1 cellular context compared by ENCODE assay signal in the genomic region with DNA sequence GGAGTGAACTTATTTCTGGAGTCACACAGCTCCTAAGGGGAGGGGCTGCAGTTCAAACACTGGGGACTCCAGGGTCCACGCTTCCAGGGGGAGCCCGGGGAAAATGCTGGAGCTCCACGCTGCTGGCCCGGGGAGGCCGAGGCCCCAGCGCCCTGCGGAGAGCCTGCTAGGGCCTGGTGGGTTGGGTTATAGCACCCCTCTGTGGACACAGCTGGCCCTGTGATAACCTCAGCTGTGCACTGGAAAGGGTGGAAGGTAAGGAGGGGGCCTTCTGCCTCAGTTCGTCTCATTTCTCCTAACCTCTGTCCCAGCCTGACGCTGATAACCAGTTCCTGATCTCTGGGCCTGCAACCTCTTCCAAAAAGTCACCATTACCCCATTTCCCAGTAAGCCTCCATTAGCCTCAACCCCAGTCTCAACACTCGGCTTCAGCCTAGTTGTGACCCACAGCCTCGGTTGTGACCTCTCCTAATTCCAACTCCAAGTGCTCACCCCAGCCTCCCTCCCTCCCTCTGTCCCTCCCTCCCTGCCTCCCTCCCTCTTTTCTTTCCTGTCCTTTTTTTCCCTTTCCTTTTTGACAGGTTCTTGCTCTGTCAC.
A peak's percentile ranks its signal among the peaks of the same experiment; 100 is the strongest.
TF ChIP-seq lines count a peak whose summit lies in the region.

No MANE protein-coding gene starts in this region.

TF ChIP-seq in HEK293, 187 proteins besides CTCF, POLR2A, EP300 and RAD21 (continued from another document and continues in another):
- TF ChIP-seq, protein P1, sequence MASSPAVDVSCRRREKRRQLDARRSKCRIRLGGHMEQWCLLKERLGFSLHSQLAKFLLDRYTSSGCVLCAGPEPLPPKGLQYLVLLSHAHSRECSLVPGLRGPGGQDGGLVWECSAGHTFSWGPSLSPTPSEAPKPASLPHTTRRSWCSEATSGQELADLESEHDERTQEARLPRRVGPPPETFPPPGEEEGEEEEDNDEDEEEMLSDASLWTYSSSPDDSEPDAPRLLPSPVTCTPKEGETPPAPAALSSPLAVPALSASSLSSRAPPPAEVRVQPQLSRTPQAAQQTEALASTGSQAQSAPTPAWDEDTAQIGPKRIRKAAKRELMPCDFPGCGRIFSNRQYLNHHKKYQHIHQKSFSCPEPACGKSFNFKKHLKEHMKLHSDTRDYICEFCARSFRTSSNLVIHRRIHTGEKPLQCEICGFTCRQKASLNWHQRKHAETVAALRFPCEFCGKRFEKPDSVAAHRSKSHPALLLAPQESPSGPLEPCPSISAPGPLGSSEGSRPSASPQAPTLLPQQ (tag by site-specific recombination; IDR thresholded peaks at IDR 0.05): 0 out of 2 replicates have a peak, but pooled peaks have one; percentile 15
- no peak for TF ChIP-seq HOXC10 (CRISPR knock-in tag; IDR thresholded peaks at IDR 0.05)
- TF ChIP-seq ZNF391 (tag by site-specific recombination; IDR thresholded peaks at IDR 0.05; ENCODE audit: borderline replicate concordance, low read depth): 0 out of 2 replicates have a peak, but pooled peaks have one; percentile 18
- no peak for TF ChIP-seq ZNF341 (tag by site-specific recombination; IDR thresholded peaks at IDR 0.05; ENCODE audit: low read depth)
- TF ChIP-seq ZNF426 (tag by site-specific recombination; IDR thresholded peaks at IDR 0.05): no peak
- TF ChIP-seq, protein P2, sequence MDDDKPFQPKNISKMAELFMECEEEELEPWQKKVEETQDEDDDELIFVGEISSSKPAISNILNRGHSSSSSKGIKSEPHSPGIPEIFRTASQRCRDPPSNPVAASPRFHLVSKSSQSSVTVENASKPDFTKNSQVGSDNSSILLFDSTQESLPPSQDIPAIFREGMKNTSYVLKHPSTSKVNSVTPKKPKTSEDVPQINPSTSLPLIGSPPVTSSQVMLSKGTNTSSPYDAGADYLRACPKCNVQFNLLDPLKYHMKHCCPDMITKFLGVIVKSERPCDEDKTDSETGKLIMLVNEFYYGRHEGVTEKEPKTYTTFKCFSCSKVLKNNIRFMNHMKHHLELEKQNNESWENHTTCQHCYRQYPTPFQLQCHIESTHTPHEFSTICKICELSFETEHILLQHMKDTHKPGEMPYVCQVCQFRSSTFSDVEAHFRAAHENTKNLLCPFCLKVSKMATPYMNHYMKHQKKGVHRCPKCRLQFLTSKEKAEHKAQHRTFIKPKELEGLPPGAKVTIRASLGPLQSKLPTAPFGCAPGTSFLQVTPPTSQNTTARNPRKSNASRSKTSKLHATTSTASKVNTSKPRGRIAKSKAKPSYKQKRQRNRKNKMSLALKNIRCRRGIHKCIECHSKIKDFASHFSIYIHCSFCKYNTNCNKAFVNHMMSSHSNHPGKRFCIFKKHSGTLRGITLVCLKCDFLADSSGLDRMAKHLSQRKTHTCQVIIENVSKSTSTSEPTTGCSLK (tag by site-specific recombination; IDR thresholded peaks at IDR 0.05): no peak
- TF ChIP-seq ZNF791 (tag by site-specific recombination; IDR thresholded peaks at IDR 0.05): no peak
- no peak for TF ChIP-seq ZNF239 (tag by site-specific recombination; IDR thresholded peaks at IDR 0.05)
- no peak for TF ChIP-seq KLF9 (tag by site-specific recombination; IDR thresholded peaks at IDR 0.05; ENCODE audit: low read depth)
- no peak for TF ChIP-seq ZNF658 (tag by site-specific recombination; IDR thresholded peaks at IDR 0.05)
- no peak for TF ChIP-seq ZNF514 (tag by site-specific recombination; IDR thresholded peaks at IDR 0.05)
- peak; percentile 92 for TF ChIP-seq ZIC2 (tag by site-specific recombination; IDR thresholded peaks at IDR 0.05)
- TF ChIP-seq, protein P3, sequence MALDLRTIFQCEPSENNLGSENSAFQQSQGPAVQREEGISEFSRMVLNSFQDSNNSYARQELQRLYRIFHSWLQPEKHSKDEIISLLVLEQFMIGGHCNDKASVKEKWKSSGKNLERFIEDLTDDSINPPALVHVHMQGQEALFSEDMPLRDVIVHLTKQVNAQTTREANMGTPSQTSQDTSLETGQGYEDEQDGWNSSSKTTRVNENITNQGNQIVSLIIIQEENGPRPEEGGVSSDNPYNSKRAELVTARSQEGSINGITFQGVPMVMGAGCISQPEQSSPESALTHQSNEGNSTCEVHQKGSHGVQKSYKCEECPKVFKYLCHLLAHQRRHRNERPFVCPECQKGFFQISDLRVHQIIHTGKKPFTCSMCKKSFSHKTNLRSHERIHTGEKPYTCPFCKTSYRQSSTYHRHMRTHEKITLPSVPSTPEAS (tag by site-specific recombination; IDR thresholded peaks at IDR 0.05): no peak
- TF ChIP-seq, protein P4, sequence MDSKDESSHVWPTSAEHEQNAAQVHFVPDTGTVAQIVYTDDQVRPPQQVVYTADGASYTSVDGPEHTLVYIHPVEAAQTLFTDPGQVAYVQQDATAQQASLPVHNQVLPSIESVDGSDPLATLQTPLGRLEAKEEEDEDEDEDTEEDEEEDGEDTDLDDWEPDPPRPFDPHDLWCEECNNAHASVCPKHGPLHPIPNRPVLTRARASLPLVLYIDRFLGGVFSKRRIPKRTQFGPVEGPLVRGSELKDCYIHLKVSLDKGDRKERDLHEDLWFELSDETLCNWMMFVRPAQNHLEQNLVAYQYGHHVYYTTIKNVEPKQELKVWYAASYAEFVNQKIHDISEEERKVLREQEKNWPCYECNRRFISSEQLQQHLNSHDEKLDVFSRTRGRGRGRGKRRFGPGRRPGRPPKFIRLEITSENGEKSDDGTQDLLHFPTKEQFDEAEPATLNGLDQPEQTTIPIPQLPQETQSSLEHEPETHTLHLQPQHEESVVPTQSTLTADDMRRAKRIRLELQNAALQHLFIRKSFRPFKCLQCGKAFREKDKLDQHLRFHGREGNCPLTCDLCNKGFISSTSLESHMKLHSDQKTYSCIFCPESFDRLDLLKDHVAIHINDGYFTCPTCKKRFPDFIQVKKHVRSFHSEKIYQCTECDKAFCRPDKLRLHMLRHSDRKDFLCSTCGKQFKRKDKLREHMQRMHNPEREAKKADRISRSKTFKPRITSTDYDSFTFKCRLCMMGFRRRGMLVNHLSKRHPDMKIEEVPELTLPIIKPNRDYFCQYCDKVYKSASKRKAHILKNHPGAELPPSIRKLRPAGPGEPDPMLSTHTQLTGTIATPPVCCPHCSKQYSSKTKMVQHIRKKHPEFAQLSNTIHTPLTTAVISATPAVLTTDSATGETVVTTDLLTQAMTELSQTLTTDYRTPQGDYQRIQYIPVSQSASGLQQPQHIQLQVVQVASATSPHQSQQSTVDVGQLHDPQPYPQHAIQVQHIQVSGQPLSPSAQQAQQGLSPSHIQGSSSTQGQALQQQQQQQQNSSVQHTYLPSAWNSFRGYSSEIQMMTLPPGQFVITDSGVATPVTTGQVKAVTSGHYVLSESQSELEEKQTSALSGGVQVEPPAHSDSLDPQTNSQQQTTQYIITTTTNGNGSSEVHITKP (tag by site-specific recombination; IDR thresholded peaks at IDR 0.05): no peak
- TF ChIP-seq, protein P5, sequence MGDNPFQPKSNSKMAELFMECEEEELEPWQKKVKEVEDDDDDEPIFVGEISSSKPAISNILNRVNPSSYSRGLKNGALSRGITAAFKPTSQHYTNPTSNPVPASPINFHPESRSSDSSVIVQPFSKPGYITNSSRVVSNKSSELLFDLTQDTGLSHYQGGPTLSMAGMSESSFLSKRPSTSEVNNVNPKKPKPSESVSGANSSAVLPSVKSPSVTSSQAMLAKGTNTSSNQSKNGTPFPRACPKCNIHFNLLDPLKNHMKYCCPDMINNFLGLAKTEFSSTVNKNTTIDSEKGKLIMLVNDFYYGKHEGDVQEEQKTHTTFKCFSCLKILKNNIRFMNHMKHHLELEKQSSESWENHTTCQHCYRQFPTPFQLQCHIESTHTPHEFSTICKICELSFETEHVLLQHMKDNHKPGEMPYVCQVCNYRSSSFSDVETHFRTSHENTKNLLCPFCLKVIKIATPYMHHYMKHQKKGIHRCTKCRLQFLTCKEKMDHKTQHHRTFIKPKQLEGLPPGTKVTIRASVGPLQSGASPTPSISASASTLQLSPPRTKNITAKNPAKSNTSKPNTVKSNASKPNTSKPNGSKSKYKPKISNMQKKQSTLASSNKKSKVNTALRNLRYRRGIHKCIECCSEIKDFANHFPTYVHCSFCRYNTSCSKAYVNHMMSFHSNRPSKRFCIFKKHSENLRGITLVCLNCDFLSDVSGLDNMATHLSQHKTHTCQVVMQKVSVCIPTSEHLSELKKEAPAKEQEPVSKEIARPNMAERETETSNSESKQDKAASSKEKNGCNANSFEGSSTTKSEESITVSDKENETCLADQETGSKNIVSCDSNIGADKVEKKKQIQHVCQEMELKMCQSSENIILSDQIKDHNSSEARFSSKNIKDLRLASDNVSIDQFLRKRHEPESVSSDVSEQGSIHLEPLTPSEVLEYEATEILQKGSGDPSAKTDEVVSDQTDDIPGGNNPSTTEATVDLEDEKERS (tag by site-specific recombination; IDR thresholded peaks at IDR 0.05): no peak
- TF ChIP-seq KLF7 (tag by site-specific recombination; IDR thresholded peaks at IDR 0.05; ENCODE audit: borderline replicate concordance): no peak
- no peak for TF ChIP-seq SCRT2 (tag by site-specific recombination; IDR thresholded peaks at IDR 0.05)
- TF ChIP-seq, protein P6, sequence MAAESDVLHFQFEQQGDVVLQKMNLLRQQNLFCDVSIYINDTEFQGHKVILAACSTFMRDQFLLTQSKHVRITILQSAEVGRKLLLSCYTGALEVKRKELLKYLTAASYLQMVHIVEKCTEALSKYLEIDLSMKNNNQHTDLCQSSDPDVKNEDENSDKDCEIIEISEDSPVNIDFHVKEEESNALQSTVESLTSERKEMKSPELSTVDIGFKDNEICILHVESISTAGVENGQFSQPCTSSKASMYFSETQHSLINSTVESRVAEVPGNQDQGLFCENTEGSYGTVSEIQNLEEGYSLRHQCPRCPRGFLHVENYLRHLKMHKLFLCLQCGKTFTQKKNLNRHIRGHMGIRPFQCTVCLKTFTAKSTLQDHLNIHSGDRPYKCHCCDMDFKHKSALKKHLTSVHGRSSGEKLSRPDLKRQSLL (tag by site-specific recombination; IDR thresholded peaks at IDR 0.05): no peak
- TF ChIP-seq, protein P7, sequence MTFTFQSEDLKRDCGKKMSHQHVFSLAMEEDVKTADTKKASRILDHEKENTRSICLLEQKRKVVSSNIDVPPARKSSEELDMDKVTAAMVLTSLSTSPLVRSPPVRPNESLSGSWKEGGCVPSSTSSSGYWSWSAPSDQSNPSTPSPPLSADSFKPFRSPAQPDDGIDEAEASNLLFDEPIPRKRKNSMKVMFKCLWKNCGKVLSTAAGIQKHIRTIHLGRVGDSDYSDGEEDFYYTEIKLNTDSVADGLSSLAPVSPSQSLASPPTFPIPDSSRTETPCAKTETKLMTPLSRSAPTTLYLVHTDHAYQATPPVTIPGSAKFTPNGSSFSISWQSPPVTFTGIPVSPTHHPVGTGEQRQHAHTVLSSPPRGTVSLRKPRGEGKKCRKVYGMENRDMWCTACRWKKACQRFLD (tag by site-specific recombination; IDR thresholded peaks at IDR 0.05): no peak
- TF ChIP-seq, protein P8, sequence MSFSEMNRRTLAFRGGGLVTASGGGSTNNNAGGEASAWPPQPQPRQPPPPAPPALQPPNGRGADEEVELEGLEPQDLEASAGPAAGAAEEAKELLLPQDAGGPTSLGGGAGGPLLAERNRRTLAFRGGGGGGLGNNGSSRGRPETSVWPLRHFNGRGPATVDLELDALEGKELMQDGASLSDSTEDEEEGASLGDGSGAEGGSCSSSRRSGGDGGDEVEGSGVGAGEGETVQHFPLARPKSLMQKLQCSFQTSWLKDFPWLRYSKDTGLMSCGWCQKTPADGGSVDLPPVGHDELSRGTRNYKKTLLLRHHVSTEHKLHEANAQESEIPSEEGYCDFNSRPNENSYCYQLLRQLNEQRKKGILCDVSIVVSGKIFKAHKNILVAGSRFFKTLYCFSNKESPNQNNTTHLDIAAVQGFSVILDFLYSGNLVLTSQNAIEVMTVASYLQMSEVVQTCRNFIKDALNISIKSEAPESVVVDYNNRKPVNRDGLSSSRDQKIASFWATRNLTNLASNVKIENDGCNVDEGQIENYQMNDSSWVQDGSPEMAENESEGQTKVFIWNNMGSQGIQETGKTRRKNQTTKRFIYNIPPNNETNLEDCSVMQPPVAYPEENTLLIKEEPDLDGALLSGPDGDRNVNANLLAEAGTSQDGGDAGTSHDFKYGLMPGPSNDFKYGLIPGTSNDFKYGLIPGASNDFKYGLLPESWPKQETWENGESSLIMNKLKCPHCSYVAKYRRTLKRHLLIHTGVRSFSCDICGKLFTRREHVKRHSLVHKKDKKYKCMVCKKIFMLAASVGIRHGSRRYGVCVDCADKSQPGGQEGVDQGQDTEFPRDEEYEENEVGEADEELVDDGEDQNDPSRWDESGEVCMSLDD (tag by site-specific recombination; IDR thresholded peaks at IDR 0.05): no peak
- TF ChIP-seq ZNF548 (tag by site-specific recombination; IDR thresholded peaks at IDR 0.05): no peak
- no peak for TF ChIP-seq ZNF701 (tag by site-specific recombination; IDR thresholded peaks at IDR 0.05)
- TF ChIP-seq ZNF23 (tag by site-specific recombination; IDR thresholded peaks at IDR 0.05; ENCODE audit: borderline replicate concordance): no peak
- TF ChIP-seq ZNF654 (tag by site-specific recombination; IDR thresholded peaks at IDR 0.05; ENCODE audit: low read depth): peak; percentile 62
- no peak for TF ChIP-seq ZFP41 (tag by site-specific recombination; IDR thresholded peaks at IDR 0.05; ENCODE audit: borderline replicate concordance)
- TF ChIP-seq, protein P9, sequence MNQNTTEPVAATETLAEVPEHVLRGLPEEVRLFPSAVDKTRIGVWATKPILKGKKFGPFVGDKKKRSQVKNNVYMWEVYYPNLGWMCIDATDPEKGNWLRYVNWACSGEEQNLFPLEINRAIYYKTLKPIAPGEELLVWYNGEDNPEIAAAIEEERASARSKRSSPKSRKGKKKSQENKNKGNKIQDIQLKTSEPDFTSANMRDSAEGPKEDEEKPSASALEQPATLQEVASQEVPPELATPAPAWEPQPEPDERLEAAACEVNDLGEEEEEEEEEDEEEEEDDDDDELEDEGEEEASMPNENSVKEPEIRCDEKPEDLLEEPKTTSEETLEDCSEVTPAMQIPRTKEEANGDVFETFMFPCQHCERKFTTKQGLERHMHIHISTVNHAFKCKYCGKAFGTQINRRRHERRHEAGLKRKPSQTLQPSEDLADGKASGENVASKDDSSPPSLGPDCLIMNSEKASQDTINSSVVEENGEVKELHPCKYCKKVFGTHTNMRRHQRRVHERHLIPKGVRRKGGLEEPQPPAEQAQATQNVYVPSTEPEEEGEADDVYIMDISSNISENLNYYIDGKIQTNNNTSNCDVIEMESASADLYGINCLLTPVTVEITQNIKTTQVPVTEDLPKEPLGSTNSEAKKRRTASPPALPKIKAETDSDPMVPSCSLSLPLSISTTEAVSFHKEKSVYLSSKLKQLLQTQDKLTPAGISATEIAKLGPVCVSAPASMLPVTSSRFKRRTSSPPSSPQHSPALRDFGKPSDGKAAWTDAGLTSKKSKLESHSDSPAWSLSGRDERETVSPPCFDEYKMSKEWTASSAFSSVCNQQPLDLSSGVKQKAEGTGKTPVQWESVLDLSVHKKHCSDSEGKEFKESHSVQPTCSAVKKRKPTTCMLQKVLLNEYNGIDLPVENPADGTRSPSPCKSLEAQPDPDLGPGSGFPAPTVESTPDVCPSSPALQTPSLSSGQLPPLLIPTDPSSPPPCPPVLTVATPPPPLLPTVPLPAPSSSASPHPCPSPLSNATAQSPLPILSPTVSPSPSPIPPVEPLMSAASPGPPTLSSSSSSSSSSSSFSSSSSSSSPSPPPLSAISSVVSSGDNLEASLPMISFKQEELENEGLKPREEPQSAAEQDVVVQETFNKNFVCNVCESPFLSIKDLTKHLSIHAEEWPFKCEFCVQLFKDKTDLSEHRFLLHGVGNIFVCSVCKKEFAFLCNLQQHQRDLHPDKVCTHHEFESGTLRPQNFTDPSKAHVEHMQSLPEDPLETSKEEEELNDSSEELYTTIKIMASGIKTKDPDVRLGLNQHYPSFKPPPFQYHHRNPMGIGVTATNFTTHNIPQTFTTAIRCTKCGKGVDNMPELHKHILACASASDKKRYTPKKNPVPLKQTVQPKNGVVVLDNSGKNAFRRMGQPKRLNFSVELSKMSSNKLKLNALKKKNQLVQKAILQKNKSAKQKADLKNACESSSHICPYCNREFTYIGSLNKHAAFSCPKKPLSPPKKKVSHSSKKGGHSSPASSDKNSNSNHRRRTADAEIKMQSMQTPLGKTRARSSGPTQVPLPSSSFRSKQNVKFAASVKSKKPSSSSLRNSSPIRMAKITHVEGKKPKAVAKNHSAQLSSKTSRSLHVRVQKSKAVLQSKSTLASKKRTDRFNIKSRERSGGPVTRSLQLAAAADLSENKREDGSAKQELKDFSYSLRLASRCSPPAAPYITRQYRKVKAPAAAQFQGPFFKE (tag by site-specific recombination; IDR thresholded peaks at IDR 0.05; ENCODE audit: borderline replicate concordance): no peak
